In genomic region chr19:35155441-35155840, GRCh38 we compare ENCODE assay signal across 9 cellular contexts. TPM values are rescaled to one million over a fixed set of nuclear protein-coding genes. Genes with fewer than 3 reads are reported as not detected.
DNase-seq lines count a peak whose midpoint lies in the region; ATAC-seq and TF ChIP-seq lines count a peak whose summit lies in the region.
"Had no signal": no experiment of that assay in that cellular context is flagged by ENCODE, and none has a peak within 500 bp of the region (broad histone marks: within the 10 kb centered on the region; RNA-seq: fewer than 3 reads in every experiment).

No MANE protein-coding gene starts in this region.

- peaks cover 54% of the 10 kb centered on the region for H3K4me1 Mint-ChIP-seq in activated CD4-positive, alpha-beta T cell treated with anti-CD3 and anti-CD28 coated beads for 36 hours
- peaks cover 5% of the 10 kb centered on the region for H3K4me1 Mint-ChIP-seq in glutamatergic neuron (ENCODE audit: low read depth, unreplicated experiment)

- intact Hi-C loops in activated CD4-positive, alpha-beta T cell treated with anti-CD3 and anti-CD28 coated beads for 36 hours (cut with DNase I, micrococcal nuclease), result loop anchor here (1.0 to 10.0 kb wide), 7 partner anchors 14 to 489 kb away; partner anchors contain the start of genes USF2 (in 2 of the 2), COX6B1 (in 1 of the 2), ETV2 (in 1 of the 2) and FFAR1 (in 1 of the 2)

- peak; percentile 25 for ATAC-seq in activated CD4-positive, alpha-beta T cell treated with anti-CD3 and anti-CD28 coated beads for 36 hours
- ATAC-seq in HG03460 (IDR thresholded peaks at IDR 0.05; ENCODE audit: unreplicated experiment) (no peak), GM21737 (IDR thresholded peaks at IDR 0.05; ENCODE audit: unreplicated experiment) (no peak)

- H3K36me3 Mint-ChIP-seq in activated CD4-positive, alpha-beta T cell treated with anti-CD3 and anti-CD28 coated beads for 36 hours (ENCODE audit: low read depth), result peaks cover 53% of the 10 kb centered on the region
- no peaks in the 10 kb centered on the region for H3K36me3 Mint-ChIP-seq in glutamatergic neuron (ENCODE audit: unreplicated experiment)

- H3K9me3 Mint-ChIP-seq in activated CD4-positive, alpha-beta T cell treated with anti-CD3 and anti-CD28 coated beads for 36 hours (ENCODE audit: low read depth), result no peaks in the 10 kb centered on the region
- peaks cover 2% of the 10 kb centered on the region for H3K9me3 Mint-ChIP-seq in glutamatergic neuron (ENCODE audit: unreplicated experiment)

- peak overlapping the region; percentile 96 for H3K4me3 Mint-ChIP-seq in activated CD4-positive, alpha-beta T cell treated with anti-CD3 and anti-CD28 coated beads for 36 hours
- peak overlapping the region; percentile 83 for H3K4me3 Mint-ChIP-seq in glutamatergic neuron (ENCODE audit: unreplicated experiment)

- POLR2A ChIA-PET in activated CD4-positive, alpha-beta T cell treated with anti-CD3 and anti-CD28 coated beads for 36 hours (lab: Charles Lee), result no interaction called here

- H3K27me3 Mint-ChIP-seq in activated CD4-positive, alpha-beta T cell treated with anti-CD3 and anti-CD28 coated beads for 36 hours, result no peaks in the 10 kb centered on the region
- H3K27me3 Mint-ChIP-seq in glutamatergic neuron (ENCODE audit: unreplicated experiment), result peaks cover 19% of the 10 kb centered on the region

- peak overlapping the region; percentile 99 for H3K27ac Mint-ChIP-seq in activated CD4-positive, alpha-beta T cell treated with anti-CD3 and anti-CD28 coated beads for 36 hours
- H3K27ac Mint-ChIP-seq in glutamatergic neuron (ENCODE audit: unreplicated experiment), result no peak overlapping the region

- CTCF ChIA-PET in activated CD4-positive, alpha-beta T cell treated with anti-CD3 and anti-CD28 coated beads for 36 hours (lab: Charles Lee), result interaction anchor here (4.8 kb wide), 1 partner anchor 13 kb away, joined by 47 read pairs; the partner anchor contains the start of gene FXYD7

- TF ChIP-seq CTCF in glutamatergic neuron (IDR thresholded peaks at IDR 0.05; ENCODE audit: partially characterized antibody, unreplicated experiment), result no peak

- peak; percentile 60 for DNase-seq in activated CD4-positive, alpha-beta T cell treated with anti-CD3 and anti-CD28 coated beads for 36 hours
- DNase-seq in activated CD4-positive, alpha-beta T cell treated with anti-CD3 and anti-CD28 coated beads, Interleukin-2, amount 50 U/mL, for 1 hour, result no peak
- peak; percentile 77 for DNase-seq in activated CD8-positive, alpha-beta memory T cell treated with anti-CD3 and anti-CD28 coated beads for 24 hours
- DNase-seq in glutamatergic neuron (peak; percentile 47), NCI-H1105 (lab: John Stamatoyannopoulos, UW) (no peak)
- DNase-seq in stimulated activated CD4-positive, alpha-beta T cell treated with anti-CD3 and anti-CD28 coated beads, Interleukin-1b, Interleukin-23, amount 100 ng/mL, for 48 hours, result peak; percentile 28

RNA-seq across cellular contexts. Expression of gene FXYD5, which starts 0.9 kb away (rescaled TPM):
- total RNA-seq in activated CD4-positive, alpha-beta T cell treated with anti-CD3 and anti-CD28 coated beads for 36 hours, result 100 to 1,000 TPM; 261 to 358 TPM
- 5.3 TPM for total RNA-seq in glutamatergic neuron (ENCODE audit: unreplicated experiment)

RNA-seq across cellular contexts. Expression of gene FXYD7, which starts 12.4 kb away (rescaled TPM):
- total RNA-seq in activated CD4-positive, alpha-beta T cell treated with anti-CD3 and anti-CD28 coated beads for 36 hours, result under 1 TPM; 0.41 to 0.46 TPM
- 22.3 TPM for total RNA-seq in glutamatergic neuron (ENCODE audit: unreplicated experiment)
- total RNA-seq: activated CD8-positive, alpha-beta memory T cell treated with anti-CD3 and anti-CD28 coated beads for 36 hours had no signal

RNA-seq across cellular contexts. Expression of gene FXYD1, which starts 16.8 kb away (rescaled TPM):
- 1 to 10 TPM; 1.9 to 2.4 TPM for total RNA-seq in activated CD4-positive, alpha-beta T cell treated with anti-CD3 and anti-CD28 coated beads for 36 hours
- total RNA-seq in glutamatergic neuron (ENCODE audit: unreplicated experiment), result not detected
- total RNA-seq: activated CD8-positive, alpha-beta memory T cell treated with anti-CD3 and anti-CD28 coated beads for 36 hours had no signal

RNA-seq across cellular contexts. Expression of gene LGI4, which starts 20.6 kb away (rescaled TPM):
- under 1 TPM; 0.66 to 0.67 TPM for total RNA-seq in activated CD4-positive, alpha-beta T cell treated with anti-CD3 and anti-CD28 coated beads for 36 hours
- 14.4 TPM for total RNA-seq in glutamatergic neuron (ENCODE audit: unreplicated experiment)
- total RNA-seq: activated CD8-positive, alpha-beta memory T cell treated with anti-CD3 and anti-CD28 coated beads for 36 hours had no signal

RNA-seq across cellular contexts. Expression of gene FXYD3, which starts 39.8 kb away (rescaled TPM):
- total RNA-seq in activated CD4-positive, alpha-beta T cell treated with anti-CD3 and anti-CD28 coated beads for 36 hours, result not detected
- total RNA-seq in glutamatergic neuron (ENCODE audit: unreplicated experiment), result not detected
- total RNA-seq: activated CD8-positive, alpha-beta memory T cell treated with anti-CD3 and anti-CD28 coated beads for 36 hours had no signal

Comparison
In these comparisons a context has a peak if more than half of its experiments do, and no peak if none do; other contexts are left out.
1. DNase-seq: peak in activated CD4-positive, alpha-beta T cell treated with anti-CD3 and anti-CD28 coated beads for 36 hours (single experiment), activated CD8-positive, alpha-beta memory T cell treated with anti-CD3 and anti-CD28 coated beads for 24 hours (single experiment), glutamatergic neuron (single experiment) and stimulated activated CD4-positive, alpha-beta T cell treated with anti-CD3 and anti-CD28 coated beads, Interleukin-1b, Interleukin-23, amount 100 ng/mL, for 48 hours (single experiment); none in activated CD4-positive, alpha-beta T cell treated with anti-CD3 and anti-CD28 coated beads, Interleukin-2, amount 50 U/mL, for 1 hour (single experiment) and NCI-H1105 (single experiment).
2. RNA of gene FXYD5, which starts 0.9 kb away (total RNA-seq): 261 to 358 TPM in activated CD4-positive, alpha-beta T cell treated with anti-CD3 and anti-CD28 coated beads for 36 hours; 5.3 TPM in glutamatergic neuron (single experiment); every median in the first group is over 10 times any median in the second.
3. RNA of gene FXYD7, which starts 12.4 kb away (total RNA-seq): 22.3 TPM in glutamatergic neuron (single experiment); 0.41 to 0.46 TPM in activated CD4-positive, alpha-beta T cell treated with anti-CD3 and anti-CD28 coated beads for 36 hours; every median in the first group is over 10 times any median in the second.